Comparison of ENCODE assay signal across 29 cellular contexts in the genomic region with DNA sequence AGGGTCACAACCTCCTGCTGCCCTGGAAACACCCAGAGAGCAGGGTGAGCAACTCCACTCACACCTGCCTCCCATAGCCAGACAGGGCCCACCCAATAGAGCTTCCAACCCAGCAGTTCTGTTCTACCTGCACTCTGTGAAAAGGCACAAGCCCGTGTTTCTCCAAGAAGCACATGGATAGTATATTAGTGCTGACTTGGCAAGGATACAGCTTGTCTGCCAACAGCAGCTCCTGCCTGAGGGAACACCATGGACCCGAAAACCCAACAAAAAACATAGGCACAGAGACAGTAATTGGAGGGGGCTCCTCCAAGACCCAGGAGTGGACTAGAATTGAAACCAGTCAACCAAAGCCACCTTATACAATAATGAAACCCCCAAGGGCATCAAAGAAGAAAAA. TPM values are rescaled to one million over a fixed set of nuclear protein-coding genes. Genes with fewer than 3 reads are reported as not detected.
"Had no signal": no experiment of that assay in that cellular context is flagged by ENCODE, and none has a peak within 500 bp of the region (broad histone marks: within the 10 kb centered on the region; RNA-seq: fewer than 3 reads in every experiment).

No MANE protein-coding gene starts in this region.

- H3K4me1 ChIP-seq: neural progenitor cell, pancreas, prostate gland, right atrium auricular region, spleen, suprapubic skin, testis, tibial artery, upper lobe of right lung, uterus had no signal

- H3K9ac ChIP-seq: neural progenitor cell had no signal

- H3K27ac ChIP-seq: neural progenitor cell, neutrophil, pancreas, prostate gland, right atrium auricular region, skin epidermis, spleen, suprapubic skin, testis, tibial artery, transverse colon, upper lobe of right lung, uterus had no signal

- H3K9me3 ChIP-seq: neutrophil, pancreas, prostate gland, right atrium auricular region, spleen, suprapubic skin, testis, tibial artery, transverse colon, upper lobe of right lung, uterus had no signal

- H3K36me3 ChIP-seq: neural progenitor cell, neutrophil, pancreas, prostate gland, right atrium auricular region, spleen, suprapubic skin, tibial artery, transverse colon, upper lobe of right lung, uterus had no signal

- H2AFZ ChIP-seq: neural progenitor cell had no signal

- H3K27me3 ChIP-seq: neural progenitor cell, pancreas, right atrium auricular region, suprapubic skin, testis, upper lobe of right lung, uterus had no signal

- H3K4me2 ChIP-seq: neural progenitor cell, smooth muscle cell had no signal

- ATAC-seq: naive thymus-derived CD4-positive, alpha-beta T cell; natural killer cell; pancreas; stimulated activated memory B cell treated with anti-CD40 and anti-IgM and Interleukin-4, amounts not matched to agents 10 μg/mL and 1 μg/mL and 100 μg/mL, for 72 hours; stimulated activated naive CD8-positive, alpha-beta T cell treated with anti-CD3 and anti-CD28 coated beads, Interleukin-15, amount 100 ng/mL, for 72 hours; stimulated activated naive CD8-positive, alpha-beta T cell treated with anti-CD3 and anti-CD28 coated beads, Interleukin-15, Interleukin-2, amounts not matched to agents 100 U/mL and 50 U/mL, for 24 hours; upper lobe of right lung had no signal

- DNase-seq: naive thymus-derived CD4-positive, alpha-beta T cell; natural killer cell; nucleus accumbens; pancreas; retina; spleen; stimulated activated CD4-positive, alpha-beta T cell treated with anti-CD3 and anti-CD28 coated beads, Interleukin-12 subunit alpha, Interleukin-12 subunit beta, amount 100 ng/mL, for 4 hours; stimulated activated CD4-positive, alpha-beta T cell treated with anti-CD3 and anti-CD28 coated beads, Interleukin-1b, Interleukin-23, amount 100 ng/mL, for 48 hours; stimulated activated CD4-positive, alpha-beta T cell treated with anti-CD3 and anti-CD28 coated beads, Interleukin-4, amount 100 ng/mL, for 1 hour; stimulated activated CD4-positive, alpha-beta T cell treated with anti-CD3 and anti-CD28 coated beads, Interleukin-4, amount 100 ng/mL, for 4 hours; stimulated activated CD8-positive, alpha-beta memory T cell treated with anti-CD3 and anti-CD28 coated beads, Interleukin-4, amount 100 ng/mL, for 48 hours; stimulated activated naive CD4-positive, alpha-beta T cell; stimulated activated naive CD8-positive, alpha-beta T cell treated with anti-CD3 and anti-CD28 coated beads, Interleukin-15, amount 100 ng/mL, for 72 hours; stimulated activated naive CD8-positive, alpha-beta T cell treated with anti-CD3 and anti-CD28 coated beads, Interleukin-15, Interleukin-2, amounts not matched to agents 100 U/mL and 50 U/mL, for 24 hours; substantia nigra; testis; tibial artery; transverse colon; upper lobe of right lung; uterus had no signal

- H3K4me3 ChIP-seq: neural progenitor cell, pancreas, prostate gland, right atrium auricular region, skin epidermis, smooth muscle cell, spleen, suprapubic skin, testis, tibial artery, transverse colon, upper lobe of right lung, uterus had no signal

RNA-seq across cellular contexts. Expression of gene CDKN2A, which starts 48.6 kb away (rescaled TPM):
- polyA plus RNA-seq: neural cell had no signal

RNA-seq across cellular contexts. Expression of gene CDKN2B-AS1, which starts 49.0 kb away (rescaled TPM):
- total RNA-seq: right atrium auricular region had no signal
- polyA plus RNA-seq: naive thymus-derived CD4-positive, alpha-beta T cell; neural cell had no signal
